Comparison of ENCODE assay signal across 8 cellular contexts in genomic region chr11:77047007-77047927, GRCh38. TPM values are rescaled to one million over a fixed set of nuclear protein-coding genes. Genes with fewer than 3 reads are reported as not detected.
DNase-seq lines count a peak whose midpoint lies in the region; ATAC-seq, FAIRE-seq and TF ChIP-seq lines count a peak whose summit lies in the region.

No MANE protein-coding gene starts in this region.

- FAIRE-seq in HTR-8/SVneo (lab: Jason Lieb, UNC) = no peak

- DNase-seq in COR-L47 (lab: John Stamatoyannopoulos, UW) (peak; percentile 86), HTR-8/SVneo (ENCODE audit: insufficient read length, low spot score) (peak; percentile 67), NOMO-1 (lab: John Stamatoyannopoulos, UW; ENCODE audit: unreplicated experiment in 2 of 2) (peak; percentile 72 to 89), epithelial cell of proximal tubule (ENCODE audit: low read depth) (peak; percentile 70), mucosa of gallbladder (ENCODE audit: low spot score) (peak; percentile 94)
- peak; percentile 73 for DNase-seq in activated CD8-positive, alpha-beta memory T cell treated with anti-CD3 and anti-CD28 coated beads, Interleukin-2, amount 50 U/mL, for 1 hour (ENCODE audit: extremely low read depth)
- peak; percentile 39 to 59 for DNase-seq in stimulated activated CD8-positive, alpha-beta memory T cell treated with anti-CD3 and anti-CD28 coated beads, Interleukin-7, amount 100 ng/mL, for 1 hour (ENCODE audit: low read depth in 2 of 2)

- ATAC-seq in GM19468 (IDR thresholded peaks at IDR 0.05; ENCODE audit: extremely low read depth, unreplicated experiment) = peak; percentile 22

- H3K4me3 ChIP-seq in epithelial cell of proximal tubule (ENCODE audit: low read depth, low read length) = peak overlapping the region; percentile 57

- peak; percentile 74 for TF ChIP-seq CTCF in epithelial cell of proximal tubule (conservative IDR thresholded peaks at IDR 0.05; ENCODE audit: low read depth, low read length)

RNA-seq across cellular contexts. Expression of gene B3GNT6, which starts 13.1 kb away (rescaled TPM):
- total RNA-seq in epithelial cell of proximal tubule (not detected in 2 replicates), mucosa of gallbladder (not detected)

RNA-seq across cellular contexts. Expression of gene CAPN5, which starts 19.5 kb away (rescaled TPM):
- 4.7 and 7.3 TPM in 2 replicates for total RNA-seq in epithelial cell of proximal tubule
- 197 TPM for total RNA-seq in mucosa of gallbladder

RNA-seq across cellular contexts. Expression of gene OMP, which starts 55.4 kb away (rescaled TPM):
- not detected in 2 replicates for total RNA-seq in epithelial cell of proximal tubule
- total RNA-seq in mucosa of gallbladder = 10.4 TPM

Comparison
In these comparisons a context has a peak if more than half of its experiments do, and no peak if none do; other contexts are left out.
1. Peak in every context shown above with its lines: DNase-seq, ATAC-seq and H3K4me3 ChIP-seq.
2. RNA of gene CAPN5, which starts 19.5 kb away (total RNA-seq): 197 TPM in mucosa of gallbladder (single experiment); 4.7 to 7.3 TPM in epithelial cell of proximal tubule; every median in the first group is over 10 times any median in the second.
3. RNA of gene OMP, which starts 55.4 kb away (total RNA-seq): 10.4 TPM in mucosa of gallbladder (single experiment); not detected in epithelial cell of proximal tubule; every median in the first group is over 10 times any median in the second.